Comparison of ENCODE assay signal across 25 cellular contexts in the genomic region with DNA sequence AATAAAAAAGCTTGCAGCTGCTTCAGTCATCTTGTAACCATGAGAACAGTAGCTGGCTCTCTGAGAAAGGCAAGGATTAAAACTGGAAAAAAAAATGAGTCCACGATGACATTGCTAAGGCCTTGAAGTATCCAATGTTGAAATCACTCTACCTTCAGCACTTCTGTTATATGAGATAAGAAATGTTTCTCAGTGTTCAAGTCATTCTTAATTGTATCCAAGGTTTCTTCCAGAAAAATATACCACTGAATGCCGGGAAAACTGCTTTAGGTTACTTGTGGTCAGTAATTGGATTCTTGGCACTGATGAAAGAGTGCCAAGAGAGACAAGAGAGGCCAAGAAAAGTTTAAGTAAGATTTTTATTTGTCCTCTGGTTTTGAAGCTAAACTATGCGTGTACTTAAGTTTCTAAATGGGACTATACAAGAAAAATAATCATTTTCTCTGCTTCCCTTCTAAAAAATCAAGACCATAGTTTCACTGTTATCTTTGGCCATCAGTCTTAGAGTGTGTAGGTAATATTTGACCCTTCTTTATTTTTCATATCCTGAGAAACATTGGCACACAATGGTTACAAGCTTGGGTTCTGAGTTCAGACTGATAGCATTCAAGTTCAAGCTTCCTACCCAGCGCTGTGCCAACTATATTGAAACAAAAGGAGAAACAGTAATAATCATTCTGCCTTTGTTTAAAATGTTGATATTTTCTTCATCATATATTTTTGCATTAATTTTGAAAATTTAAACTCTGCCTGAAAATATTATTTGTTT.
DNase-seq lines count a peak whose midpoint lies in the region; ATAC-seq and TF ChIP-seq lines count a peak whose summit lies in the region.
"Had no signal": no experiment of that assay in that cellular context is flagged by ENCODE, and none has a peak within 500 bp of the region (broad histone marks: within the 10 kb centered on the region; RNA-seq: fewer than 3 reads in every experiment).

No MANE protein-coding gene starts in this region.

- H3K9me3 ChIP-seq in skeletal muscle tissue (ENCODE audit: control insufficient read depth in 3 of 3, low read length in 3 of 3) (no peaks in the 10 kb centered on the region), breast epithelium (no peaks in the 10 kb centered on the region)
- no peaks in the 10 kb centered on the region for H3K9me3 ChIP-seq in CD4-positive, alpha-beta T cell (ENCODE audit: control insufficient read depth, low read length)
- H3K9me3 ChIP-seq: HAP-1, right lobe of liver had no signal

- no peaks in the 10 kb centered on the region for H3K36me3 Mint-ChIP-seq in CD4-positive, alpha-beta T cell (ENCODE audit: low read depth)
- no peaks in the 10 kb centered on the region for H3K36me3 Mint-ChIP-seq in activated CD8-positive, alpha-beta T cell treated with anti-CD3 and anti-CD28 coated beads, Interleukin-2, amount 10 ng/mL, durations not matched to agents 7 days and 5 days (ENCODE audit: low read depth)
- H3K36me3 Mint-ChIP-seq: CD4-positive, CD25-positive, alpha-beta regulatory T cell had no signal

- H3K4me1 ChIP-seq in skeletal muscle tissue (ENCODE audit: control insufficient read depth in 3 of 3, insufficient read depth in 3 of 3, low read length in 3 of 3) = peaks cover 16 to 28% (median 25%) of the 10 kb centered on the region in 3 donors
- no peaks in the 10 kb centered on the region for H3K4me1 ChIP-seq in breast epithelium
- H3K4me1 ChIP-seq: HAP-1, right lobe of liver had no signal

- H3K27me3 ChIP-seq in skeletal muscle tissue (ENCODE audit: control insufficient read depth in 3 of 3, insufficient read depth in 3 of 3, low read length in 3 of 3) (no peaks in the 10 kb centered on the region), breast epithelium (no peaks in the 10 kb centered on the region)
- H3K27me3 ChIP-seq in CD4-positive, alpha-beta T cell (ENCODE audit: control insufficient read depth, insufficient read depth, low read length) = no peaks in the 10 kb centered on the region
- H3K27me3 ChIP-seq: right lobe of liver had no signal

- CTCF ChIA-PET in CD4-positive, alpha-beta T cell (lab: Charles Lee) = no interaction called here
- CTCF ChIA-PET in activated CD8-positive, alpha-beta T cell treated with anti-CD3 and anti-CD28 coated beads, Interleukin-2, amount 10 ng/mL, durations not matched to agents 7 days and 5 days (lab: Charles Lee) = no interaction called here

- H3K27ac ChIP-seq in coronary artery (peak overlapping the region; percentile 3 to 11), skeletal muscle tissue (ENCODE audit: low read depth, low read length) (peak overlapping the region; percentile 10), breast epithelium (no peak overlapping the region)
- H3K27ac ChIP-seq in CD4-positive, alpha-beta T cell (ENCODE audit: low read depth, low read length) = no peak overlapping the region
- H3K27ac ChIP-seq: right lobe of liver had no signal

- TF ChIP-seq POLR2A in breast epithelium (IDR thresholded peaks at IDR 0.05) = no peak

- H3K4me3 ChIP-seq in coronary artery (no peak overlapping the region), skeletal muscle tissue (ENCODE audit: low read length in 3 of 3) (no peak overlapping the region), breast epithelium (no peak overlapping the region)
- H3K4me3 ChIP-seq: HAP-1, right lobe of liver had no signal

- no peak overlapping the region for H3K27ac Mint-ChIP-seq in CD4-positive, alpha-beta T cell
- H3K27ac Mint-ChIP-seq in activated CD8-positive, alpha-beta T cell treated with anti-CD3 and anti-CD28 coated beads, Interleukin-2, amount 10 ng/mL, durations not matched to agents 7 days and 5 days = no peak overlapping the region
- H3K27ac Mint-ChIP-seq: activated naive CD4-positive, alpha-beta T cell treated with anti-CD3 and anti-CD28 coated beads for 36 hours; activated T-cell treated with anti-CD3 and anti-CD28 coated beads, Interleukin-2, amount 50 U/mL, for 72 hours; CD4-positive, CD25-positive, alpha-beta regulatory T cell had no signal

- no peaks in the 10 kb centered on the region for H3K4me1 Mint-ChIP-seq in CD4-positive, alpha-beta T cell (ENCODE audit: low read depth)
- H3K4me1 Mint-ChIP-seq in activated CD8-positive, alpha-beta T cell treated with anti-CD3 and anti-CD28 coated beads, Interleukin-2, amount 10 ng/mL, durations not matched to agents 7 days and 5 days (ENCODE audit: low read depth) = no peaks in the 10 kb centered on the region

- POLR2A ChIA-PET in CD4-positive, alpha-beta T cell (lab: Charles Lee) = no interaction called here
- POLR2A ChIA-PET in activated CD8-positive, alpha-beta T cell treated with anti-CD3 and anti-CD28 coated beads, Interleukin-2, amount 10 ng/mL, durations not matched to agents 7 days and 5 days (lab: Charles Lee) = no interaction called here

- intact Hi-C loops in breast epithelium (cut with DNase I; ENCODE audit: low total_unique reads) = no loop called here
- intact Hi-C loops in CD4-positive, alpha-beta T cell (cut with DNase I, micrococcal nuclease) = no loop called here

- H3K4me3 Mint-ChIP-seq in CD4-positive, alpha-beta T cell = no peak overlapping the region
- H3K4me3 Mint-ChIP-seq in activated CD8-positive, alpha-beta T cell treated with anti-CD3 and anti-CD28 coated beads, Interleukin-2, amount 10 ng/mL, durations not matched to agents 7 days and 5 days = no peak overlapping the region
- H3K4me3 Mint-ChIP-seq: activated naive CD4-positive, alpha-beta T cell treated with anti-CD3 and anti-CD28 coated beads for 36 hours; activated T-cell treated with anti-CD3 and anti-CD28 coated beads, Interleukin-2, amount 50 U/mL, for 72 hours; CD4-positive, CD25-positive, alpha-beta regulatory T cell had no signal

- no peaks in the 10 kb centered on the region for H3K36me3 ChIP-seq in skeletal muscle tissue (ENCODE audit: control insufficient read depth in 3 of 3, insufficient read depth in 3 of 3, low read length in 3 of 3)
- H3K36me3 ChIP-seq in breast epithelium = no peaks in the 10 kb centered on the region
- H3K36me3 ChIP-seq: HAP-1, right lobe of liver had no signal

- no peaks in the 10 kb centered on the region for H3K9me3 Mint-ChIP-seq in CD4-positive, alpha-beta T cell
- no peaks in the 10 kb centered on the region for H3K9me3 Mint-ChIP-seq in activated CD8-positive, alpha-beta T cell treated with anti-CD3 and anti-CD28 coated beads, Interleukin-2, amount 10 ng/mL, durations not matched to agents 7 days and 5 days (ENCODE audit: insufficient read depth)
- H3K9me3 Mint-ChIP-seq: activated naive CD4-positive, alpha-beta T cell treated with anti-CD3 and anti-CD28 coated beads for 36 hours had no signal

- H3K9ac ChIP-seq in skeletal muscle tissue (ENCODE audit: low read depth in 1 of 3, low read length in 3 of 3) = no peak overlapping the region

- DNase-seq in RPMI7951 (ENCODE audit: low read depth) (peak; percentile 34), coronary artery (ENCODE audit: low spot score) (no peak), medulla oblongata (ENCODE audit: extremely low spot score) (peak; percentile 7), breast epithelium (ENCODE audit: low spot score in 2 of 2) (no peak), NCI-H1436 treated with DMSO at 0.1 percent for 48 hours (lab: John Stamatoyannopoulos, UW) (no peak)
- DNase-seq in CD4-positive, alpha-beta T cell = no peak
- no peak for DNase-seq in activated CD8-positive, alpha-beta T cell treated with anti-CD3 and anti-CD28 coated beads, Interleukin-2, amount 10 ng/mL, durations not matched to agents 7 days and 5 days
- DNase-seq: activated CD4-positive, alpha-beta T cell treated with anti-CD3 and anti-CD28 coated beads for 4 hours; activated naive CD4-positive, alpha-beta T cell treated with anti-CD3 and anti-CD28 coated beads for 36 hours; activated T-cell treated with anti-CD3 and anti-CD28 coated beads, Interleukin-2, amount 50 U/mL, for 72 hours; amygdala; CD4-positive, CD25-positive, alpha-beta regulatory T cell; effector memory CD4-positive, alpha-beta T cell; NCI-H1048; NCI-H1930; NCI-H345; NCI-H748 treated with DMSO at 0.1 percent for 48 hours; right lobe of liver; stimulated activated CD4-positive, alpha-beta T cell treated with anti-CD3 and anti-CD28 coated beads, Interleukin-15, amount 100 ng/mL, for 24 hours; stimulated activated naive CD8-positive, alpha-beta T cell treated with anti-CD3 and anti-CD28 coated beads, Interleukin-15, Interleukin-2, amounts not matched to agents 100 U/mL and 50 U/mL, for 24 hours; trophoblast cell had no signal

- no peak for TF ChIP-seq CTCF in coronary artery (IDR thresholded peaks at IDR 0.05)
- TF ChIP-seq CTCF in breast epithelium (IDR thresholded peaks at IDR 0.05) = no peak
- no peak for TF ChIP-seq CTCF in CD4-positive, alpha-beta T cell (IDR thresholded peaks at IDR 0.05)

- H3K27me3 Mint-ChIP-seq in CD4-positive, alpha-beta T cell = no peaks in the 10 kb centered on the region
- H3K27me3 Mint-ChIP-seq in activated CD8-positive, alpha-beta T cell treated with anti-CD3 and anti-CD28 coated beads, Interleukin-2, amount 10 ng/mL, durations not matched to agents 7 days and 5 days (ENCODE audit: low read depth) = no peaks in the 10 kb centered on the region
- H3K27me3 Mint-ChIP-seq: CD4-positive, CD25-positive, alpha-beta regulatory T cell had no signal

- no peak for ATAC-seq in CD4-positive, alpha-beta T cell (ENCODE audit: poor library complexity)
- no peak for ATAC-seq in activated CD8-positive, alpha-beta T cell treated with anti-CD3 and anti-CD28 coated beads, Interleukin-2, amount 10 ng/mL, durations not matched to agents 7 days and 5 days
- ATAC-seq: activated T-cell treated with anti-CD3 and anti-CD28 coated beads, Interleukin-2, amount 50 U/mL, for 72 hours; esophagus mucosa; HepG2; right lobe of liver; stimulated activated naive CD8-positive, alpha-beta T cell treated with anti-CD3 and anti-CD28 coated beads, Interleukin-15, Interleukin-2, amounts not matched to agents 100 U/mL and 50 U/mL, for 24 hours had no signal

Comparison
In these comparisons a context has a peak if more than half of its experiments do, and no peak if none do; other contexts are left out.
1. DNase-seq: peak in RPMI7951 (single experiment) and medulla oblongata (single experiment); none in coronary artery (single experiment), breast epithelium (0 of 2), CD4-positive, alpha-beta T cell (0 of 10), activated CD8-positive, alpha-beta T cell treated with anti-CD3 and anti-CD28 coated beads, Interleukin-2, amount 10 ng/mL, durations not matched to agents 7 days and 5 days (single experiment) and NCI-H1436 treated with DMSO at 0.1 percent for 48 hours (single experiment).
2. H3K27ac ChIP-seq: peak in coronary artery (2 of 2) and skeletal muscle tissue (single experiment); none in breast epithelium (0 of 2) and CD4-positive, alpha-beta T cell (single experiment).